17 cellular contexts compared by ENCODE assay signal in the genomic region with DNA sequence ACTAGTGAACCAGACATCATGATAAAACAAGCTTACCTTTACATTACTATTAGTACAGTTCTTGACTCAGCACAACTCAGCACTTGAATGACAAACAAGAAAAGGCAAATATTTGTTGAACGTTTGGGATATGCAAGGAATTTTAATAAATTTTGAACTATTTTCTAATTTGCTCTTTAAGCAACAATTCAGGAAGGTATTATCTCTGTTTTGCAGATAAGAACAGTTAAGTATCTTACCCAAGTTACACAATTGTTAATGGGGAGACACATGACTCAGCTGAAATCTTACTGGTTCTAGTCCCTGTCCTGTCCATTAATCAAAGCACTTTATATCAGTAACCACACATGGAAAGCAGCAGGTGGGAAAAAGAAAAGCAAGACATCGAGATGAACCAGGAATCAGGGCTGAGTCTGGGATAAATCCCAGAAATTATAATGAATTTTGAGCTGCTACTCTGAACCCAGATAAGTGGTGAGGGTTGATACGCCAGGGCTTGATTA.
DNase-seq lines count a peak whose midpoint lies in the region; ATAC-seq and TF ChIP-seq lines count a peak whose summit lies in the region.
"Had no signal": no experiment of that assay in that cellular context is flagged by ENCODE, and none has a peak within 500 bp of the region (broad histone marks: within the 10 kb centered on the region; RNA-seq: fewer than 3 reads in every experiment).

No MANE protein-coding gene starts in this region.

- H3K27ac ChIP-seq in heart left ventricle, result no peak overlapping the region
- H3K27ac ChIP-seq: 22Rv1, BLaER1 had no signal

- intact Hi-C loops in heart left ventricle (cut with DNase I), result no loop called here

- 68 to 79% (median 72%) methylated on average over 3 of the region's 3 CpGs for WGBS in heart left ventricle, 4 donors

- H3K4me3 ChIP-seq in heart left ventricle, result no peak overlapping the region
- H3K4me3 ChIP-seq: BLaER1, GM12878 had no signal

- H3K4me1 ChIP-seq in heart left ventricle, result no peaks in the 10 kb centered on the region
- H3K4me1 ChIP-seq: BLaER1 had no signal

- no peaks in the 10 kb centered on the region for H3K36me3 ChIP-seq in heart left ventricle
- H3K36me3 ChIP-seq: BLaER1 had no signal

- TF ChIP-seq CTCF in heart left ventricle (IDR thresholded peaks at IDR 0.05), result no peak

- H3K27me3 ChIP-seq in heart left ventricle, result no peaks in the 10 kb centered on the region
- H3K27me3 ChIP-seq: BLaER1 had no signal

- ATAC-seq in heart left ventricle (no peak), GM21360 (IDR thresholded peaks at IDR 0.05; ENCODE audit: unreplicated experiment) (no peak)
- ATAC-seq: GM12878, HepG2 had no signal

- TF ChIP-seq POLR2A in heart left ventricle (IDR thresholded peaks at IDR 0.05), result no peak

- no peaks in the 10 kb centered on the region for H3K9me3 ChIP-seq in heart left ventricle
- H3K9me3 ChIP-seq: BLaER1, Caco-2 had no signal

- peak; percentile 15 for DNase-seq in NCI-H510A treated with DMSO at 0.1 percent for 48 hours (lab: John Stamatoyannopoulos, UW)
- DNase-seq in NCI-H510A (lab: John Stamatoyannopoulos, UW), result no peak
- DNase-seq in NCI-H69 (lab: John Stamatoyannopoulos, UW), result peak; percentile 35
- DNase-seq in iris pigment epithelial cell (ENCODE audit: low read depth), result peak; percentile 14
- no peak for DNase-seq in heart left ventricle
- DNase-seq in mesenteric fat pad (ENCODE audit: low spot score), result no peak
- DNase-seq: AML-193; CD8-positive, alpha-beta memory T cell; DMS79; HCEC 1CT; HFFc6 had no signal

Comparison
In these comparisons a context has a peak if more than half of its experiments do, and no peak if none do; other contexts are left out.
1. DNase-seq: peak in NCI-H510A treated with DMSO at 0.1 percent for 48 hours (single experiment), NCI-H69 (single experiment) and iris pigment epithelial cell (single experiment); none in NCI-H510A (single experiment), heart left ventricle (0 of 5) and mesenteric fat pad (single experiment).